8 cellular contexts compared by ENCODE assay signal in the genomic region with DNA sequence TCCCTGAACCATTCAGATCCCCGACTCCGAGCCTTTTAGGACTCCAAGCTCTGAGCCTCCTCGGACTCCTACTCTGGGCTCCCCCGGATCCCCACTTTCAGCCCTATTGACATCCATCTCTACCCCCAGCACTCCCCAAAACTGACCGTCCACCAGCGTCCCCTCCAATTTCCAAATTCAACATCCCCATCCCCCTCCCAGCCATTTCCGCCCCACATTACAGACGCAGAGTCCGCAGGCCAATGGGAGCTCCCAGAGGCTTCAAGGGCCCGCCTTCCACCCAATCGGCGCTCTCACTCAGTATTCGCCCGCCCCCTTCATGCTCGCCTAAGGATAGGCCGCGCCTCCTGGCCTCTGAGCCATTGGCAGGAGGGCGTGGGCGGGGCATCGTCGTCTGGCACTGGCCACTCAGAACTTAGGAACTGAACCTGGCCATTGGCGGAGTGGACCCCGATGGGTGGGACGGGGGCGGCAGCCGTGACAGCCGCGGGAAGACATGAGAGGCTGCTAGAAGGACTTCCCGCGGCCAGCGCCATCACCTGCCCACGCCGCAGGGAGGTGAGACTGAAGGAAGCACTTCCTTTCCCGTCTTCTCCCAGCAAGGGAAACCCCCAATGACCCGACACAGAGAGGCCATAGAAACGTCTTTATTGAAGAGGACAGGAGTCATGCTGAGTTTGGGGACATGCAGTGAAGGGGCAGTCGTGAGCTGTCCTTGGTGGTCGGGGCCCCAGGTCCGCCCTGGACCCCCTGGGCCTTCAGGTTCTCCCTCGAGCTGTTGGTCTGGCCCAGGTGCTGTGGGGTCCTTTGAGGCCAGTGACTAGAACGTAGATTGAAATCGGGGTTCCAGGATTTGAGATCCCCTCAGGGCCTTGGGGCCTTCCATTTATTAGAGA. TPM values are rescaled to one million over a fixed set of nuclear protein-coding genes. Genes with fewer than 3 reads are reported as not detected.
DNase-seq lines count a peak whose midpoint lies in the region; ATAC-seq and TF ChIP-seq lines count a peak whose summit lies in the region.

A gene (minus strand): TSS at position 185 of the 896 bp plus-strand sequence. CDS start 816 bp downstream, outside the sequence.

- H3K9ac ChIP-seq in rectal smooth muscle tissue (ENCODE audit: low read length) = peak within 1 kb of the TSS; percentile 39

- H3K36me3 ChIP-seq in rectal smooth muscle tissue (ENCODE audit: control insufficient read depth, insufficient read depth, low read length) (peaks cover 6% of the 10 kb centered on the region), aorta (ENCODE audit: control insufficient read depth in 1 of 2, insufficient read depth in 2 of 2, low read length in 1 of 2) (peaks cover 0 to 3% of the 10 kb centered on the region in 2 donors)

- intact Hi-C loops in aorta (cut with DNase I) = loop anchor here in 1 of 2 donors (5.0 kb wide), 1 partner anchor 38 kb away; a partner anchor contains a TSS

- in situ Hi-C loops in astrocyte of the cerebellum (cut with HindIII; ENCODE audit: low sequenced_read_pairs) = no loop called here

- ATAC-seq in GM18505 (IDR thresholded peaks at IDR 0.05; ENCODE audit: unreplicated experiment) (peak; percentile 96), HG02973 (IDR thresholded peaks at IDR 0.05; ENCODE audit: unreplicated experiment) (peak; percentile 85), aorta (ENCODE audit: low FRiP score) (peak; percentile 99)

- H3K27ac ChIP-seq in rectal smooth muscle tissue (ENCODE audit: low read depth, low read length) = peak within 1 kb of the TSS; percentile 51
- H3K27ac ChIP-seq in aorta (ENCODE audit: low read depth in 1 of 2, low read length in 2 of 2) = peak within 1 kb of the TSS in 1 of 2 donors; percentile 22

- H3K27me3 ChIP-seq in rectal smooth muscle tissue (ENCODE audit: control insufficient read depth, insufficient read depth, low read length) (no peaks in the 10 kb centered on the region), aorta (ENCODE audit: control insufficient read depth in 1 of 2, insufficient read depth in 2 of 2, low read length in 1 of 2) (no peaks in the 10 kb centered on the region)

- no peak for TF ChIP-seq CTCF in astrocyte of the cerebellum (IDR thresholded peaks at IDR 0.05; ENCODE audit: low read depth, low read length, missing control alignments)

- DNase-seq in NCI-H2029 (lab: John Stamatoyannopoulos, UW) = peak; percentile 99
- DNase-seq in T-helper 22 cell (ENCODE audit: low read depth) = peak; percentile 99
- DNase-seq in astrocyte of the cerebellum (ENCODE audit: low read depth) = peak; percentile 96
- DNase-seq in hepatic stellate cell (ENCODE audit: low spot score) = peak; percentile 99
- peak; percentile 100 for DNase-seq in aorta

- peaks cover 9% of the 10 kb centered on the region for H3K4me1 ChIP-seq in rectal smooth muscle tissue (ENCODE audit: control insufficient read depth, insufficient read depth, low read length)
- no peaks in the 10 kb centered on the region for H3K4me1 ChIP-seq in aorta (ENCODE audit: control insufficient read depth in 1 of 2, insufficient read depth in 2 of 2, low read length in 2 of 2)

- WGBS in aorta, 2 donors = 2 to 3% methylated on average over 42 of the region's 42 CpGs

- no peaks in the 10 kb centered on the region for H3K9me3 ChIP-seq in aorta (ENCODE audit: control insufficient read depth, low read length)

- peak; percentile 62 for TF ChIP-seq POLR2A in GM18505 (IDR thresholded peaks at IDR 0.05; ENCODE audit: borderline replicate concordance, extremely low read depth, insufficient read depth, insufficient read length)

- H3K4me3 ChIP-seq in astrocyte of the cerebellum (ENCODE audit: low read depth, low read length) (peak within 1 kb of the TSS; percentile 92), rectal smooth muscle tissue (ENCODE audit: low read length) (peak within 1 kb of the TSS; percentile 74), aorta (ENCODE audit: low read length in 2 of 2) (peak within 1 kb of the TSS; percentile 67 to 73)

RNA-seq across cellular contexts. Expression of the gene that starts here (rescaled TPM):
- total RNA-seq in aorta = 10 to 100 TPM; 14.0 to 15.3 TPM
- polyA plus RNA-seq in aorta = 10 to 100 TPM; 10.3 to 25.6 TPM
